In the genomic region with DNA sequence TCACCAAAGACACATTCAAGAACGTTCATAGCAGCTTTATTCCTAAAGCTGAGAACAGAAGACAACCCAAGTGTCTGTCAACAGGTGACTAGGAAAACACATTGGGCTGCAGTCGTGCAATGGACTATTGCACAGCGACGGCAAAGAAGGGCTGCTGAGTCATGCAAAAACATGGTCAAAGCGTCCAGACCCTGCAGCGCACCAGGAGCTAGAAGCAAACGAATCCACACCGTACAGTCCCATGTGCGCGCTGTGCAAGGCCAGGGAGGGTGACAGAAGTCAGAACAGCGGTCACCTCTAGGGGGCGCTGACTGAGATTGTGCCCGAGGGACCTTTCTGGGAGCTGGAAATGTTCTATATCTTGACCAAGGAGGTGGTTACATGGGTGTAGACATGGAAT, we compare ENCODE assay signal across 10 cellular contexts.
DNase-seq lines count a peak whose midpoint lies in the region; ATAC-seq and TF ChIP-seq lines count a peak whose summit lies in the region.
"Had no signal": no experiment of that assay in that cellular context is flagged by ENCODE, and none has a peak within 500 bp of the region (broad histone marks: within the 10 kb centered on the region; RNA-seq: fewer than 3 reads in every experiment).

No MANE protein-coding gene starts in this region.

- no peaks in the 10 kb centered on the region for H3K36me3 ChIP-seq in Loucy (ENCODE audit: insufficient read depth, low read length)
- no peaks in the 10 kb centered on the region for H3K36me3 ChIP-seq in vagina

- no peak overlapping the region for H3K4me2 ChIP-seq in Loucy (ENCODE audit: low read depth, low read length, poor library complexity, severe bottlenecking)

- peak; percentile 16 for DNase-seq in activated naive CD4-positive, alpha-beta T cell treated with anti-CD3 and anti-CD28 coated beads, Interleukin-2, amount 50 U/mL, for 16 hours
- peak; percentile 21 for DNase-seq in stimulated activated CD4-positive, alpha-beta T cell treated with anti-CD3 and anti-CD28 coated beads, Interleukin-12 subunit alpha, Interleukin-12 subunit beta, amount 100 ng/mL, for 4 hours
- no peak for DNase-seq in activated T-helper 2 cell treated with anti-CD3 and anti-CD28 coated beads, Interferon-gamma antibody, Interleukin-2, Interleukin-4, amounts not matched to agents 10 μg/mL and 5 μg/mL and 100 μg/mL, durations not matched to agents 14 hours and 24 hours and 36 hours (ENCODE audit: low spot score)
- DNase-seq in AG20443 (ENCODE audit: low spot score) (no peak), vagina (ENCODE audit: extremely low spot score in 2 of 2) (no peak)
- DNase-seq: HCEC 1CT had no signal

- no peaks in the 10 kb centered on the region for H3K9me3 ChIP-seq in Loucy (ENCODE audit: insufficient read depth, low read depth, low read length)
- H3K9me3 ChIP-seq in vagina: no peaks in the 10 kb centered on the region

- no peaks in the 10 kb centered on the region for H3K36me3 Mint-ChIP-seq in activated T-helper 2 cell treated with anti-CD3 and anti-CD28 coated beads, Interferon-gamma antibody, Interleukin-2, Interleukin-4, amounts not matched to agents 10 μg/mL and 5 μg/mL and 100 μg/mL, durations not matched to agents 14 hours and 24 hours and 36 hours (ENCODE audit: low read depth)

- no peak for ATAC-seq in HG02642 (IDR thresholded peaks at IDR 0.05; ENCODE audit: poor library complexity, unreplicated experiment)

- peak; percentile 53 for TF ChIP-seq CTCF in GM12873 (IDR thresholded peaks at IDR 0.05; ENCODE audit: insufficient read depth, low read depth, low read length, missing control alignments)
- peak; percentile 86 for TF ChIP-seq CTCF in Loucy (conservative IDR thresholded peaks at IDR 0.05; ENCODE audit: low read length)
- TF ChIP-seq CTCF in vagina (IDR thresholded peaks at IDR 0.05): no peak

- H3K9ac ChIP-seq in Loucy (ENCODE audit: low read depth, low read length, poor library complexity, severe bottlenecking): no peak overlapping the region

- no peak overlapping the region for H3K27ac ChIP-seq in vagina

- no peaks in the 10 kb centered on the region for H3K79me2 ChIP-seq in Loucy (ENCODE audit: insufficient read depth, low read length)

- H3F3A ChIP-seq in Loucy (ENCODE audit: low read depth): no peaks in the 10 kb centered on the region

- H3K27me3 ChIP-seq in Loucy (ENCODE audit: insufficient read depth, low read length, poor library complexity, severe bottlenecking) (no peaks in the 10 kb centered on the region), vagina (no peaks in the 10 kb centered on the region)

- no peak overlapping the region for H2AFZ ChIP-seq in Loucy (ENCODE audit: low read length)

- H3K27me3 Mint-ChIP-seq in activated T-helper 2 cell treated with anti-CD3 and anti-CD28 coated beads, Interferon-gamma antibody, Interleukin-2, Interleukin-4, amounts not matched to agents 10 μg/mL and 5 μg/mL and 100 μg/mL, durations not matched to agents 14 hours and 24 hours and 36 hours (ENCODE audit: low read depth): peaks cover 2% of the 10 kb centered on the region

- H3K4me1 Mint-ChIP-seq in activated T-helper 2 cell treated with anti-CD3 and anti-CD28 coated beads, Interferon-gamma antibody, Interleukin-2, Interleukin-4, amounts not matched to agents 10 μg/mL and 5 μg/mL and 100 μg/mL, durations not matched to agents 14 hours and 24 hours and 36 hours (ENCODE audit: low read depth): no peaks in the 10 kb centered on the region

- intact Hi-C loops in activated T-helper 2 cell treated with anti-CD3 and anti-CD28 coated beads, Interferon-gamma antibody, Interleukin-2, Interleukin-4, amounts not matched to agents 10 μg/mL and 5 μg/mL and 100 μg/mL, durations not matched to agents 14 hours and 24 hours and 36 hours (cut with micrococcal nuclease): no loop called here
- intact Hi-C loops in vagina (cut with DNase I): no loop called here

- H3K27ac Mint-ChIP-seq in activated T-helper 2 cell treated with anti-CD3 and anti-CD28 coated beads, Interferon-gamma antibody, Interleukin-2, Interleukin-4, amounts not matched to agents 10 μg/mL and 5 μg/mL and 100 μg/mL, durations not matched to agents 14 hours and 24 hours and 36 hours: no peak overlapping the region
- H3K27ac Mint-ChIP-seq: stimulated activated naive CD8-positive, alpha-beta T cell treated with anti-CD3 and anti-CD28 coated beads, Interleukin-15, Interleukin-2, amounts not matched to agents 100 ng/mL and 50 ng/mL, for 24 hours had no signal

- no peaks in the 10 kb centered on the region for H3K9me3 Mint-ChIP-seq in activated T-helper 2 cell treated with anti-CD3 and anti-CD28 coated beads, Interferon-gamma antibody, Interleukin-2, Interleukin-4, amounts not matched to agents 10 μg/mL and 5 μg/mL and 100 μg/mL, durations not matched to agents 14 hours and 24 hours and 36 hours
- H3K9me3 Mint-ChIP-seq: stimulated activated naive CD8-positive, alpha-beta T cell treated with anti-CD3 and anti-CD28 coated beads, Interleukin-15, Interleukin-2, amounts not matched to agents 100 ng/mL and 50 ng/mL, for 24 hours had no signal

- H3K9me2 ChIP-seq in Loucy (replicated peaks; ENCODE audit: low read depth, low read length): no peaks in the 10 kb centered on the region

- no peak for TF ChIP-seq POLR2A in vagina (IDR thresholded peaks at IDR 0.05)

- H3K4me3 ChIP-seq in Loucy (ENCODE audit: low read length, poor library complexity, severe bottlenecking): no peak overlapping the region
- no peak overlapping the region for H3K4me3 ChIP-seq in vagina

- H3K4me1 ChIP-seq in Loucy (ENCODE audit: insufficient read depth, low read length, poor library complexity, severe bottlenecking) (no peaks in the 10 kb centered on the region), vagina (peaks cover 4% of the 10 kb centered on the region)

- no peak overlapping the region for H3K4me3 Mint-ChIP-seq in activated T-helper 2 cell treated with anti-CD3 and anti-CD28 coated beads, Interferon-gamma antibody, Interleukin-2, Interleukin-4, amounts not matched to agents 10 μg/mL and 5 μg/mL and 100 μg/mL, durations not matched to agents 14 hours and 24 hours and 36 hours (ENCODE audit: low read depth)
- H3K4me3 Mint-ChIP-seq: stimulated activated naive CD8-positive, alpha-beta T cell treated with anti-CD3 and anti-CD28 coated beads, Interleukin-15, Interleukin-2, amounts not matched to agents 100 ng/mL and 50 ng/mL, for 24 hours had no signal

- H4K20me1 ChIP-seq in Loucy (ENCODE audit: insufficient read depth, low read length, poor library complexity, severe bottlenecking): no peaks in the 10 kb centered on the region

Comparison
In these comparisons a context has a peak if more than half of its experiments do, and no peak if none do; other contexts are left out.
1. CTCF ChIP-seq: peak in GM12873 (single experiment) and Loucy (single experiment); none in vagina (0 of 3).
2. DNase-seq: peak in activated naive CD4-positive, alpha-beta T cell treated with anti-CD3 and anti-CD28 coated beads, Interleukin-2, amount 50 U/mL, for 16 hours (single experiment) and stimulated activated CD4-positive, alpha-beta T cell treated with anti-CD3 and anti-CD28 coated beads, Interleukin-12 subunit alpha, Interleukin-12 subunit beta, amount 100 ng/mL, for 4 hours (single experiment); none in activated T-helper 2 cell treated with anti-CD3 and anti-CD28 coated beads, Interferon-gamma antibody, Interleukin-2, Interleukin-4, amounts not matched to agents 10 μg/mL and 5 μg/mL and 100 μg/mL, durations not matched to agents 14 hours and 24 hours and 36 hours (single experiment), AG20443 (single experiment) and vagina (0 of 2).